ENCODE assay signal across 1 cellular context in genomic region chr5:78644129-78644528, GRCh38.
A peak's percentile ranks its signal among the peaks of the same experiment; 100 is the strongest.
TF ChIP-seq lines count a peak whose summit lies in the region.

No MANE protein-coding gene starts in this region.

TF ChIP-seq in HepG2, 621 proteins besides CTCF, POLR2A, EP300 and RAD21:
- TF ChIP-seq ZBTB25 (CRISPR knock-in tag; IDR thresholded peaks at IDR 0.05) (no peak), SMAD3 (CRISPR knock-in tag; IDR thresholded peaks at IDR 0.05) (no peak), MAFK (conservative IDR thresholded peaks at IDR 0.05 in 1 of 2, IDR thresholded peaks at IDR 0.05 in 1 of 2; ENCODE audit: low read length in 2 of 2) (peak; percentile 11 to 28; a peak in 2 of 4 replicates), ZNF18 (CRISPR knock-in tag; IDR thresholded peaks at IDR 0.05; ENCODE audit: insufficient replicate concordance) (no peak)
TF ChIP-seq in HepG2: peak in this region for 1.
